In the genomic region with DNA sequence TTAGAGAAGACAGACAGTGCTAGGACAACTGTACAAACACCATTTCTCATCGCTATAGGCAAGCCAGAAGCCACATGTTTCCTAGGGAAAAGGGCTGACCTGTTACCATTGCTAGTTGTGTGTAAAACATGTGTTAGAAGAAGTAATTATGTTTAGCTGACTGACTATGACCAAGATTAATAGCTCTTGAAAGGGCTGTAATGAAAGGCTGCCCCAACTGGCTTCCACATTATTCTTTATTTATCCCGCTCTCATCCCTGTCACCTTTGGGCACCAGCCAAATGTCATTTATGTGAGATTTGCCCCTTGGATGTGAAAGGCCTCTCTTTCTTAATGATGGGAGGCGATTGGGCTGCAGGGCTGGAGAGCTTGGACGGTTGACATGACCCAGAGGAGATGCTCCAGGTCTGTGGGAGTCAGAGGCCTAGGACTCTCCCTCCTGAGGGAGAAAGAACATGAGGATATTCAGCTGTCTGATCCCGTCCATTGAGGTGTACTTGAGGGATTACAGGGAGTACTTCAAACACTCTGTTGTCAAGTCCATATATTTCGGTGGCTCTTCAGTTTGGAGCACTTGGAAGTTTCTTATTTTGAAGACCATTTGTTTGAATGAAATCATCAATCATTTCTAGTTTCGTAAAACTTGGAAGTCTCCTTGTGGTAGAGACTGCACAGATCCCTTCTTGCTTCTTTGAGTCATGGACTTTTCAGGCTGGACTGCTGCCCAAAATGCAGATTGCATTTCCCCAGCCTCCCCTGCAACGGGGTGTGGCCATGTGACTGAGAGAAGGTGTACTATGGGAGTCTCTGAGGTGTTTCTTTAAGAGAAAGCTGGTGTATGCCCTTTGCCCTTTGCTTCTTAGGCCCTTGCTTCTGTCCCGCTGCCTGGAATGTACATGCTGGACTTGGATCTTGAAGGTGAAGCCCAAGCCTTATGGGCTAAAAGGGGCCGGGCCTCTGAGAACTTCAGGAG, we compare ENCODE assay signal across 1 cellular context.
TF ChIP-seq lines count a peak whose summit lies in the region.

No MANE protein-coding gene starts in this region.

TF ChIP-seq in K562, 482 proteins besides CTCF, POLR2A, EP300 and RAD21:
- TF ChIP-seq HOXB6 (CRISPR knock-in tag; IDR thresholded peaks at IDR 0.05; ENCODE audit: borderline replicate concordance) (no peak), TBL1XR1 (IDR thresholded peaks at IDR 0.05; ENCODE audit: low read length in 2 of 2) (no peak), NR3C1 (CRISPR knock-in tag; IDR thresholded peaks at IDR 0.05) (no peak), BRF1 (IDR thresholded peaks at IDR 0.05; ENCODE audit: borderline replicate concordance, extremely low read depth, insufficient read length) (no peak), ZNF3 (CRISPR knock-in tag; IDR thresholded peaks at IDR 0.05) (no peak), NFIC (IDR thresholded peaks at IDR 0.05) (0 out of 2 replicates have a peak, but pooled peaks have one; percentile 11), ZNF699 (CRISPR knock-in tag; IDR thresholded peaks at IDR 0.05; ENCODE audit: insufficient replicate concordance) (no peak), NR2C2 (CRISPR knock-in tag; IDR thresholded peaks at IDR 0.05) (no peak), NR2C2 (tag; IDR thresholded peaks at IDR 0.05) (peak; percentile 54; the same call in 1 of the 2 replicates), RAD51 (IDR thresholded peaks at IDR 0.05; ENCODE audit: borderline replicate concordance, low read depth) (peak; percentile 13; the same call in 1 of the 2 replicates), MED1 (CRISPR knock-in tag; IDR thresholded peaks at IDR 0.05; ENCODE audit: borderline replicate concordance) (no peak), ZNF347 (CRISPR knock-in tag; IDR thresholded peaks at IDR 0.05; ENCODE audit: low read depth) (no peak), SOX6 (IDR thresholded peaks at IDR 0.05) (no peak), CC2D1A (IDR thresholded peaks at IDR 0.05) (no peak), CREBBP (IDR thresholded peaks at IDR 0.05; ENCODE audit: low read depth, low read length) (no peak), KAT8 (IDR thresholded peaks at IDR 0.05; ENCODE audit: low read depth) (no peak)
- TF ChIP-seq, protein P1, sequence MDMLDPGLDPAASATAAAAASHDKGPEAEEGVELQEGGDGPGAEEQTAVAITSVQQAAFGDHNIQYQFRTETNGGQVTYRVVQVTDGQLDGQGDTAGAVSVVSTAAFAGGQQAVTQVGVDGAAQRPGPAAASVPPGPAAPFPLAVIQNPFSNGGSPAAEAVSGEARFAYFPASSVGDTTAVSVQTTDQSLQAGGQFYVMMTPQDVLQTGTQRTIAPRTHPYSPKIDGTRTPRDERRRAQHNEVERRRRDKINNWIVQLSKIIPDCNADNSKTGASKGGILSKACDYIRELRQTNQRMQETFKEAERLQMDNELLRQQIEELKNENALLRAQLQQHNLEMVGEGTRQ (CRISPR knock-in tag; IDR thresholded peaks at IDR 0.05) = peak; percentile 46
- TF ChIP-seq, protein P2, sequence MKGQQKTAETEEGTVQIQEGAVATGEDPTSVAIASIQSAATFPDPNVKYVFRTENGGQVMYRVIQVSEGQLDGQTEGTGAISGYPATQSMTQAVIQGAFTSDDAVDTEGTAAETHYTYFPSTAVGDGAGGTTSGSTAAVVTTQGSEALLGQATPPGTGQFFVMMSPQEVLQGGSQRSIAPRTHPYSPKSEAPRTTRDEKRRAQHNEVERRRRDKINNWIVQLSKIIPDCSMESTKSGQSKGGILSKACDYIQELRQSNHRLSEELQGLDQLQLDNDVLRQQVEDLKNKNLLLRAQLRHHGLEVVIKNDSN (CRISPR knock-in tag; IDR thresholded peaks at IDR 0.05) = peak; percentile 15; the same call in 1 of the 2 replicates
- TF ChIP-seq, protein P3, sequence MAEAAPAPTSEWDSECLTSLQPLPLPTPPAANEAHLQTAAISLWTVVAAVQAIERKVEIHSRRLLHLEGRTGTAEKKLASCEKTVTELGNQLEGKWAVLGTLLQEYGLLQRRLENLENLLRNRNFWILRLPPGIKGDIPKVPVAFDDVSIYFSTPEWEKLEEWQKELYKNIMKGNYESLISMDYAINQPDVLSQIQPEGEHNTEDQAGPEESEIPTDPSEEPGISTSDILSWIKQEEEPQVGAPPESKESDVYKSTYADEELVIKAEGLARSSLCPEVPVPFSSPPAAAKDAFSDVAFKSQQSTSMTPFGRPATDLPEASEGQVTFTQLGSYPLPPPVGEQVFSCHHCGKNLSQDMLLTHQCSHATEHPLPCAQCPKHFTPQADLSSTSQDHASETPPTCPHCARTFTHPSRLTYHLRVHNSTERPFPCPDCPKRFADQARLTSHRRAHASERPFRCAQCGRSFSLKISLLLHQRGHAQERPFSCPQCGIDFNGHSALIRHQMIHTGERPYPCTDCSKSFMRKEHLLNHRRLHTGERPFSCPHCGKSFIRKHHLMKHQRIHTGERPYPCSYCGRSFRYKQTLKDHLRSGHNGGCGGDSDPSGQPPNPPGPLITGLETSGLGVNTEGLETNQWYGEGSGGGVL (CRISPR knock-in tag; IDR thresholded peaks at IDR 0.05) = no peak
- TF ChIP-seq, protein P4, sequence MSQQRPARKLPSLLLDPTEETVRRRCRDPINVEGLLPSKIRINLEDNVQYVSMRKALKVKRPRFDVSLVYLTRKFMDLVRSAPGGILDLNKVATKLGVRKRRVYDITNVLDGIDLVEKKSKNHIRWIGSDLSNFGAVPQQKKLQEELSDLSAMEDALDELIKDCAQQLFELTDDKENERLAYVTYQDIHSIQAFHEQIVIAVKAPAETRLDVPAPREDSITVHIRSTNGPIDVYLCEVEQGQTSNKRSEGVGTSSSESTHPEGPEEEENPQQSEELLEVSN (IDR thresholded peaks at IDR 0.05; ENCODE audit: borderline replicate concordance in 1 of 2, extremely low read depth in 1 of 2, insufficient read depth in 1 of 2, insufficient read length in 1 of 2, low read depth in 1 of 2, low read length in 1 of 2, poor library complexity in 1 of 2, severe bottlenecking in 1 of 2) = no peak
- TF ChIP-seq, protein P5, sequence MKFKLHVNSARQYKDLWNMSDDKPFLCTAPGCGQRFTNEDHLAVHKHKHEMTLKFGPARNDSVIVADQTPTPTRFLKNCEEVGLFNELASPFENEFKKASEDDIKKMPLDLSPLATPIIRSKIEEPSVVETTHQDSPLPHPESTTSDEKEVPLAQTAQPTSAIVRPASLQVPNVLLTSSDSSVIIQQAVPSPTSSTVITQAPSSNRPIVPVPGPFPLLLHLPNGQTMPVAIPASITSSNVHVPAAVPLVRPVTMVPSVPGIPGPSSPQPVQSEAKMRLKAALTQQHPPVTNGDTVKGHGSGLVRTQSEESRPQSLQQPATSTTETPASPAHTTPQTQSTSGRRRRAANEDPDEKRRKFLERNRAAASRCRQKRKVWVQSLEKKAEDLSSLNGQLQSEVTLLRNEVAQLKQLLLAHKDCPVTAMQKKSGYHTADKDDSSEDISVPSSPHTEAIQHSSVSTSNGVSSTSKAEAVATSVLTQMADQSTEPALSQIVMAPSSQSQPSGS (CRISPR knock-in tag; IDR thresholded peaks at IDR 0.05) = no peak
- TF ChIP-seq, protein P6, sequence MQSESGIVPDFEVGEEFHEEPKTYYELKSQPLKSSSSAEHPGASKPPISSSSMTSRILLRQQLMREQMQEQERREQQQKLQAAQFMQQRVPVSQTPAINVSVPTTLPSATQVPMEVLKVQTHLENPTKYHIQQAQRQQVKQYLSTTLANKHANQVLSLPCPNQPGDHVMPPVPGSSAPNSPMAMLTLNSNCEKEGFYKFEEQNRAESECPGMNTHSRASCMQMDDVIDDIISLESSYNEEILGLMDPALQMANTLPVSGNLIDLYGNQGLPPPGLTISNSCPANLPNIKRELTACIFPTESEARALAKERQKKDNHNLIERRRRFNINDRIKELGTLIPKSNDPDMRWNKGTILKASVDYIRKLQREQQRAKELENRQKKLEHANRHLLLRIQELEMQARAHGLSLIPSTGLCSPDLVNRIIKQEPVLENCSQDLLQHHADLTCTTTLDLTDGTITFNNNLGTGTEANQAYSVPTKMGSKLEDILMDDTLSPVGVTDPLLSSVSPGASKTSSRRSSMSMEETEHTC (IDR thresholded peaks at IDR 0.05) = no peak
- TF ChIP-seq, protein P7, sequence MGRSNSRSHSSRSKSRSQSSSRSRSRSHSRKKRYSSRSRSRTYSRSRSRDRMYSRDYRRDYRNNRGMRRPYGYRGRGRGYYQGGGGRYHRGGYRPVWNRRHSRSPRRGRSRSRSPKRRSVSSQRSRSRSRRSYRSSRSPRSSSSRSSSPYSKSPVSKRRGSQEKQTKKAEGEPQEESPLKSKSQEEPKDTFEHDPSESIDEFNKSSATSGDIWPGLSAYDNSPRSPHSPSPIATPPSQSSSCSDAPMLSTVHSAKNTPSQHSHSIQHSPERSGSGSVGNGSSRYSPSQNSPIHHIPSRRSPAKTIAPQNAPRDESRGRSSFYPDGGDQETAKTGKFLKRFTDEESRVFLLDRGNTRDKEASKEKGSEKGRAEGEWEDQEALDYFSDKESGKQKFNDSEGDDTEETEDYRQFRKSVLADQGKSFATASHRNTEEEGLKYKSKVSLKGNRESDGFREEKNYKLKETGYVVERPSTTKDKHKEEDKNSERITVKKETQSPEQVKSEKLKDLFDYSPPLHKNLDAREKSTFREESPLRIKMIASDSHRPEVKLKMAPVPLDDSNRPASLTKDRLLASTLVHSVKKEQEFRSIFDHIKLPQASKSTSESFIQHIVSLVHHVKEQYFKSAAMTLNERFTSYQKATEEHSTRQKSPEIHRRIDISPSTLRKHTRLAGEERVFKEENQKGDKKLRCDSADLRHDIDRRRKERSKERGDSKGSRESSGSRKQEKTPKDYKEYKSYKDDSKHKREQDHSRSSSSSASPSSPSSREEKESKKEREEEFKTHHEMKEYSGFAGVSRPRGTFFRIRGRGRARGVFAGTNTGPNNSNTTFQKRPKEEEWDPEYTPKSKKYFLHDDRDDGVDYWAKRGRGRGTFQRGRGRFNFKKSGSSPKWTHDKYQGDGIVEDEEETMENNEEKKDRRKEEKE (IDR thresholded peaks at IDR 0.05; ENCODE audit: borderline replicate concordance in 1 of 2, control insufficient read depth in 1 of 2, low read depth in 2 of 2, low read length in 1 of 2) = no peak
- TF ChIP-seq, protein P8, sequence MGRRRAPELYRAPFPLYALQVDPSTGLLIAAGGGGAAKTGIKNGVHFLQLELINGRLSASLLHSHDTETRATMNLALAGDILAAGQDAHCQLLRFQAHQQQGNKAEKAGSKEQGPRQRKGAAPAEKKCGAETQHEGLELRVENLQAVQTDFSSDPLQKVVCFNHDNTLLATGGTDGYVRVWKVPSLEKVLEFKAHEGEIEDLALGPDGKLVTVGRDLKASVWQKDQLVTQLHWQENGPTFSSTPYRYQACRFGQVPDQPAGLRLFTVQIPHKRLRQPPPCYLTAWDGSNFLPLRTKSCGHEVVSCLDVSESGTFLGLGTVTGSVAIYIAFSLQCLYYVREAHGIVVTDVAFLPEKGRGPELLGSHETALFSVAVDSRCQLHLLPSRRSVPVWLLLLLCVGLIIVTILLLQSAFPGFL (CRISPR knock-in tag; IDR thresholded peaks at IDR 0.05) = no peak
- TF ChIP-seq, protein P9, sequence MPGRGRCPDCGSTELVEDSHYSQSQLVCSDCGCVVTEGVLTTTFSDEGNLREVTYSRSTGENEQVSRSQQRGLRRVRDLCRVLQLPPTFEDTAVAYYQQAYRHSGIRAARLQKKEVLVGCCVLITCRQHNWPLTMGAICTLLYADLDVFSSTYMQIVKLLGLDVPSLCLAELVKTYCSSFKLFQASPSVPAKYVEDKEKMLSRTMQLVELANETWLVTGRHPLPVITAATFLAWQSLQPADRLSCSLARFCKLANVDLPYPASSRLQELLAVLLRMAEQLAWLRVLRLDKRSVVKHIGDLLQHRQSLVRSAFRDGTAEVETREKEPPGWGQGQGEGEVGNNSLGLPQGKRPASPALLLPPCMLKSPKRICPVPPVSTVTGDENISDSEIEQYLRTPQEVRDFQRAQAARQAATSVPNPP (IDR thresholded peaks at IDR 0.05; ENCODE audit: borderline replicate concordance, insufficient read depth, insufficient read length) = no peak
TF ChIP-seq in K562: peak in this region for 5.
